ENCODE assay signal across 14 cellular contexts in genomic region chr6:167462913-167463312, GRCh38.
DNase-seq lines count a peak whose midpoint lies in the region; TF ChIP-seq lines count a peak whose summit lies in the region.
"Had no signal": no experiment of that assay in that cellular context is flagged by ENCODE, and none has a peak within 500 bp of the region (broad histone marks: within the 10 kb centered on the region; RNA-seq: fewer than 3 reads in every experiment).

No MANE protein-coding gene starts in this region.

- H3K27me3 ChIP-seq in SJCRH30 (no peaks in the 10 kb centered on the region), suprapubic skin (peaks cover 6% of the 10 kb centered on the region), colonic mucosa (no peaks in the 10 kb centered on the region), BE2C (peaks cover 16% of the 10 kb centered on the region; the same call in 1 of the 2 replicates)

- 93% methylated on average over 6 of the region's 6 CpGs for WGBS in suprapubic skin

- CTCF ChIA-PET in HEK293 (lab: Yijun Ruan, JAX): no interaction called here

- H3K4me3 ChIP-seq in HEK293 (ENCODE audit: low read depth, low read length) (no peak overlapping the region), SJCRH30 (no peak overlapping the region), suprapubic skin (no peak overlapping the region), colonic mucosa (no peak overlapping the region), BE2C (ENCODE audit: low read depth, low read length) (no peak overlapping the region)
- H3K4me3 ChIP-seq: GM23338 had no signal

- DNase-seq in SJCRH30: peak; percentile 55 to 66
- DNase-seq in mesenteric fat pad (ENCODE audit: low spot score): peak; percentile 69
- peak; percentile 15 to 43 for DNase-seq in suprapubic skin (ENCODE audit: low spot score in 2 of 2)
- no peak for DNase-seq in colonic mucosa
- DNase-seq in BE2C: no peak
- DNase-seq: ACHN; CD4-positive, alpha-beta T cell; DMS153; DMS79; GDM1; H9 had no signal

- TF ChIP-seq EP300 in suprapubic skin (IDR thresholded peaks at IDR 0.05): no peak

- TF ChIP-seq CTCF in HEK293 (tag by site-specific recombination; IDR thresholded peaks at IDR 0.05) (no peak), suprapubic skin (IDR thresholded peaks at IDR 0.05) (no peak), colonic mucosa (IDR thresholded peaks at IDR 0.05) (no peak), BE2C (IDR thresholded peaks at IDR 0.05; ENCODE audit: low read depth, low read length) (no peak)

- H3K4me1 ChIP-seq in HEK293 (ENCODE audit: control insufficient read depth, insufficient read depth, low read length) (no peaks in the 10 kb centered on the region), SJCRH30 (no peaks in the 10 kb centered on the region; the same call in 1 of the 2 replicates), suprapubic skin (no peaks in the 10 kb centered on the region), colonic mucosa (no peaks in the 10 kb centered on the region), BE2C (no peaks in the 10 kb centered on the region)

- intact Hi-C loops in colonic mucosa (cut with DNase I): no loop called here

- no peak for TF ChIP-seq POLR2A in suprapubic skin (IDR thresholded peaks at IDR 0.05)

- POLR2A ChIA-PET in HEK293 (lab: Yijun Ruan, JAX): no interaction called here

- no peak overlapping the region for H3K27ac ChIP-seq in HEK293 (ENCODE audit: extremely low read depth, low read depth, low read length)
- H3K27ac ChIP-seq in SJCRH30: no peak overlapping the region
- no peak overlapping the region for H3K27ac ChIP-seq in suprapubic skin
- H3K27ac ChIP-seq in colonic mucosa: no peak overlapping the region
- H3K27ac ChIP-seq: C4-2B had no signal

- no peaks in the 10 kb centered on the region for H3K36me3 ChIP-seq in HEK293 (ENCODE audit: control insufficient read depth in 2 of 2, insufficient read depth in 1 of 2, low read length in 2 of 2)
- no peaks in the 10 kb centered on the region for H3K36me3 ChIP-seq in SJCRH30
- H3K36me3 ChIP-seq in suprapubic skin: no peaks in the 10 kb centered on the region
- H3K36me3 ChIP-seq in colonic mucosa: no peaks in the 10 kb centered on the region
- H3K36me3 ChIP-seq in BE2C: no peaks in the 10 kb centered on the region

- H3K9me3 ChIP-seq in HEK293 (ENCODE audit: control insufficient read depth, insufficient read depth, low read depth, low read length) (no peaks in the 10 kb centered on the region), SJCRH30 (replicated peaks) (no peaks in the 10 kb centered on the region), suprapubic skin (no peaks in the 10 kb centered on the region), colonic mucosa (no peaks in the 10 kb centered on the region), BE2C (no peaks in the 10 kb centered on the region)

- no peak overlapping the region for H3K9ac ChIP-seq in colonic mucosa (ENCODE audit: low read depth in 2 of 2, low read length in 2 of 2)

TF ChIP-seq in HEK293, 187 proteins besides CTCF, POLR2A, EP300 and RAD21:
- peak; percentile 38; the same call in 1 of the 2 replicates for TF ChIP-seq ZIC2 (tag by site-specific recombination; IDR thresholded peaks at IDR 0.05)
- TF ChIP-seq, protein P1, sequence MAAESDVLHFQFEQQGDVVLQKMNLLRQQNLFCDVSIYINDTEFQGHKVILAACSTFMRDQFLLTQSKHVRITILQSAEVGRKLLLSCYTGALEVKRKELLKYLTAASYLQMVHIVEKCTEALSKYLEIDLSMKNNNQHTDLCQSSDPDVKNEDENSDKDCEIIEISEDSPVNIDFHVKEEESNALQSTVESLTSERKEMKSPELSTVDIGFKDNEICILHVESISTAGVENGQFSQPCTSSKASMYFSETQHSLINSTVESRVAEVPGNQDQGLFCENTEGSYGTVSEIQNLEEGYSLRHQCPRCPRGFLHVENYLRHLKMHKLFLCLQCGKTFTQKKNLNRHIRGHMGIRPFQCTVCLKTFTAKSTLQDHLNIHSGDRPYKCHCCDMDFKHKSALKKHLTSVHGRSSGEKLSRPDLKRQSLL (tag by site-specific recombination; IDR thresholded peaks at IDR 0.05): no peak
TF ChIP-seq in HEK293: peak in this region for 1.

Comparison
In these comparisons a context has a peak if more than half of its experiments do, and no peak if none do; other contexts are left out.
1. DNase-seq: peak in SJCRH30 (2 of 2), mesenteric fat pad (single experiment) and suprapubic skin (2 of 2); none in colonic mucosa (single experiment) and BE2C (single experiment).